Comparison of ENCODE assay signal across 13 cellular contexts in the genomic region with DNA sequence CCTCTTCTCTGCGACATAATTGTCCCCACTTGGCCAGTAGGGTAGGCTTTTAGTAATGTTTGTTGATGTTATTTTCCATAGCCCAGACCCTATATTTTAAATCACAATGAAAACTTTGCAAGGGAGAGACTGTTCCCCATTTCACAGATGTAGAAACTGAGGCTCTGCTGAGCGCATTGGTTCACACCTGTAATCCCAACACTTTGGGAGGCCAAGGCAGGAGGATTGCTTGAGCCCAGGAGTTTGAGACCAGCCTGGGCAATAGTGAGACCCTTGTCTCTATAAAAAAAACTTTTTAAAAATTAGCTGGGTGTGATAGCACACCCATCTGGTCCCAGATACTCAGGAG.
DNase-seq lines count a peak whose midpoint lies in the region; ATAC-seq, FAIRE-seq and TF ChIP-seq lines count a peak whose summit lies in the region.
"Had no signal": no experiment of that assay in that cellular context is flagged by ENCODE, and none has a peak within 500 bp of the region (broad histone marks: within the 10 kb centered on the region; RNA-seq: fewer than 3 reads in every experiment).

No MANE protein-coding gene starts in this region.

- H3K27ac ChIP-seq in K562 (ENCODE audit: extremely low read depth, low read depth, low read length) (no peak overlapping the region), mesodermal cell (ENCODE audit: low read depth, low read length, severe bottlenecking) (peak overlapping the region; percentile 97), vagina (peak overlapping the region; percentile 17)

- CTCF ChIA-PET in K562 (lab: Yijun Ruan, JAX; ENCODE audit: low intra/inter-chr PET ratio): no interaction called here

- TF ChIP-seq CTCF in K562 (IDR thresholded peaks at IDR 0.05 in 2 of 3, conservative IDR thresholded peaks at IDR 0.05 in 1 of 3; ENCODE audit: insufficient read depth in 2 of 3, low read depth in 1 of 3, low read length in 3 of 3) (no peak), vagina (IDR thresholded peaks at IDR 0.05) (no peak)

- peak overlapping the region; percentile 68 for H3K27ac Mint-ChIP-seq in activated naive CD8-positive, alpha-beta T cell
- H3K27ac Mint-ChIP-seq in activated naive CD8-positive, alpha-beta T cell treated with anti-CD3 and anti-CD28 coated beads, Interleukin-2, amount 50 U/mL, for 24 hours: no peak overlapping the region

- no peak overlapping the region for H3K4me3 ChIP-seq in K562
- H3K4me3 ChIP-seq in mesodermal cell (ENCODE audit: extremely low read depth, insufficient read depth, low read length, poor library complexity, severe bottlenecking): no peak overlapping the region
- H3K4me3 ChIP-seq in vagina: no peak overlapping the region
- H3K4me3 ChIP-seq: GM23248 had no signal

- no TSS peak for BruUV-seq in K562 (replicated peaks; lab: Mats Ljungman, UMichigan)

- in situ Hi-C loops in K562 (cut with MboI): no loop called here

- H2AFZ ChIP-seq in K562 (ENCODE audit: low read depth, low read length): no peak overlapping the region
- H2AFZ ChIP-seq: GM23248 had no signal

- H3K4me3 Mint-ChIP-seq in activated naive CD8-positive, alpha-beta T cell: no peak overlapping the region
- no peak overlapping the region for H3K4me3 Mint-ChIP-seq in activated naive CD8-positive, alpha-beta T cell treated with anti-CD3 and anti-CD28 coated beads, Interleukin-2, amount 50 U/mL, for 24 hours
- H3K4me3 Mint-ChIP-seq: IgD-negative memory B cell had no signal

- no peak for ATAC-seq in activated naive CD8-positive, alpha-beta T cell treated with anti-CD3 and anti-CD28 coated beads, Interleukin-2, amount 50 U/mL, for 24 hours
- ATAC-seq in K562: no peak
- no peak for ATAC-seq in HG03439 (IDR thresholded peaks at IDR 0.05; ENCODE audit: unreplicated experiment)
- ATAC-seq in GM21515 (IDR thresholded peaks at IDR 0.05; ENCODE audit: unreplicated experiment): no peak

- H4K20me1 ChIP-seq in K562 (replicated peaks; ENCODE audit: control insufficient read depth, insufficient read depth, low read length): no peaks in the 10 kb centered on the region

- no peaks in the 10 kb centered on the region for H3K27me3 Mint-ChIP-seq in activated naive CD8-positive, alpha-beta T cell
- H3K27me3 Mint-ChIP-seq in activated naive CD8-positive, alpha-beta T cell treated with anti-CD3 and anti-CD28 coated beads, Interleukin-2, amount 50 U/mL, for 24 hours: no peaks in the 10 kb centered on the region
- H3K27me3 Mint-ChIP-seq: IgD-negative memory B cell; naive thymus-derived CD8-positive, alpha-beta T cell had no signal

- intact Hi-C loops in K562 (cut with micrococcal nuclease) (no loop called here), vagina (cut with DNase I) (no loop called here)

- no peak for TF ChIP-seq RAD21 in K562 (CRISPR knock-in tag; conservative IDR thresholded peaks at IDR 0.05 in 1 of 2, IDR thresholded peaks at IDR 0.05 in 1 of 2)

- H3K4me1 Mint-ChIP-seq in activated naive CD8-positive, alpha-beta T cell (ENCODE audit: low read depth): peaks cover 74% of the 10 kb centered on the region
- H3K4me1 Mint-ChIP-seq in activated naive CD8-positive, alpha-beta T cell treated with anti-CD3 and anti-CD28 coated beads, Interleukin-2, amount 50 U/mL, for 24 hours: peaks cover 62% of the 10 kb centered on the region

- H3K4me2 ChIP-seq in K562 (ENCODE audit: insufficient read depth, low read length): no peak overlapping the region

- no peak for DNase-seq in activated naive CD8-positive, alpha-beta T cell treated with anti-CD3 and anti-CD28 coated beads, Interleukin-2, amount 50 U/mL, for 24 hours
- no peak for DNase-seq in K562 (ENCODE audit: extremely low read depth in 1 of 4, low spot score in 3 of 4)
- DNase-seq in vagina (ENCODE audit: extremely low spot score in 2 of 2): no peak
- no peak for DNase-seq in NCI-H446 treated with DMSO at 0.1 percent for 48 hours (lab: John Stamatoyannopoulos, UW)
- DNase-seq: naive thymus-derived CD8-positive, alpha-beta T cell; T-helper 1 cell had no signal

- WGBS in K562 (ENCODE audit: insufficient coverage, low coverage, missing lambda C conversion rate): 75% methylated on average over 2 of the region's 2 CpGs
- 83 to 100% methylated on average over 1 of the region's 2 CpGs for WGBS in mesodermal cell (ENCODE audit: insufficient coverage in 2 of 2), 2 experiments

- TF ChIP-seq POLR2A in K562 (conservative IDR thresholded peaks at IDR 0.05): no peak
- TF ChIP-seq POLR2A in vagina (IDR thresholded peaks at IDR 0.05): no peak

- no peak for TF ChIP-seq EP300 in K562 (IDR thresholded peaks at IDR 0.05; ENCODE audit: low read length)

- H3K27me3 ChIP-seq in K562 (ENCODE audit: control insufficient read depth in 2 of 2, insufficient read depth in 2 of 2, low read length in 2 of 2) (no peaks in the 10 kb centered on the region), vagina (no peaks in the 10 kb centered on the region)

- H3K36me3 Mint-ChIP-seq in activated naive CD8-positive, alpha-beta T cell: no peaks in the 10 kb centered on the region
- H3K36me3 Mint-ChIP-seq in activated naive CD8-positive, alpha-beta T cell treated with anti-CD3 and anti-CD28 coated beads, Interleukin-2, amount 50 U/mL, for 24 hours (ENCODE audit: low read depth): peaks cover 2% of the 10 kb centered on the region
- H3K36me3 Mint-ChIP-seq: IgD-negative memory B cell; naive thymus-derived CD8-positive, alpha-beta T cell had no signal

- no peak overlapping the region for H3K9ac ChIP-seq in K562 (ENCODE audit: insufficient read depth in 1 of 2, low read depth in 2 of 2, low read length in 2 of 2)
- H3K9ac ChIP-seq: GM23248 had no signal

- H3K4me1 ChIP-seq in K562 (replicated peaks in 1 of 2; ENCODE audit: control insufficient read depth in 2 of 2, insufficient read depth in 2 of 2, low read length in 2 of 2) (peaks cover 0 to 33% of the 10 kb centered on the region in 2 experiments; a peak in 3 of 5 replicates), mesodermal cell (ENCODE audit: control insufficient read depth, insufficient read depth, low read length, poor library complexity, severe bottlenecking) (peaks cover 66% of the 10 kb centered on the region), vagina (peaks cover 74% of the 10 kb centered on the region)

- FAIRE-seq in K562 (lab: Jason Lieb, UNC): no peak
- FAIRE-seq: urothelium cell line had no signal

- H3K9me3 Mint-ChIP-seq in activated naive CD8-positive, alpha-beta T cell (ENCODE audit: low read depth): no peaks in the 10 kb centered on the region
- H3K9me3 Mint-ChIP-seq in activated naive CD8-positive, alpha-beta T cell treated with anti-CD3 and anti-CD28 coated beads, Interleukin-2, amount 50 U/mL, for 24 hours: no peaks in the 10 kb centered on the region
- H3K9me3 Mint-ChIP-seq: IgD-negative memory B cell; naive thymus-derived CD8-positive, alpha-beta T cell had no signal

- H3K79me2 ChIP-seq in K562 (ENCODE audit: control insufficient read depth, insufficient read depth, low read length): peaks cover 54% of the 10 kb centered on the region

- POLR2A ChIA-PET in K562 (lab: Yijun Ruan, JAX): interaction anchor here (0.7 to 1.0 kb wide), 2 partner anchors 17 to 20 kb away, joined by 3 read pairs; no protein-coding TSS in a partner anchor

- H3K36me3 ChIP-seq in K562 (ENCODE audit: control insufficient read depth, insufficient read depth, low read length) (no peaks in the 10 kb centered on the region; the same call in 2 of the 3 replicates), mesodermal cell (ENCODE audit: control insufficient read depth, insufficient read depth, low read length) (no peaks in the 10 kb centered on the region), vagina (no peaks in the 10 kb centered on the region)

- H3K9me3 ChIP-seq in K562 (replicated peaks; ENCODE audit: control insufficient read depth, insufficient read depth, low read depth, low read length): no peaks in the 10 kb centered on the region
- no peaks in the 10 kb centered on the region for H3K9me3 ChIP-seq in mesodermal cell (ENCODE audit: control insufficient read depth, low read length)
- no peaks in the 10 kb centered on the region for H3K9me3 ChIP-seq in vagina

- H3K9me1 ChIP-seq in K562 (ENCODE audit: control insufficient read depth, insufficient read depth, low read length): no peaks in the 10 kb centered on the region

TF ChIP-seq in K562, 482 proteins besides CTCF, POLR2A, EP300 and RAD21:
- TF ChIP-seq SRSF1 (IDR thresholded peaks at IDR 0.05; ENCODE audit: low read depth, low read length): no peak
- peak; percentile 68 for TF ChIP-seq BCOR (IDR thresholded peaks at IDR 0.05)
- TF ChIP-seq ZNF263 (CRISPR knock-in tag; IDR thresholded peaks at IDR 0.05; ENCODE audit: borderline replicate concordance): no peak
- peak in 1 of 2 experiments; percentile 38; a peak in 1 of 4 replicates for TF ChIP-seq KDM1A (IDR thresholded peaks at IDR 0.05)
- TF ChIP-seq RBM25 (IDR thresholded peaks at IDR 0.05; ENCODE audit: low read depth, low read length, severe bottlenecking): peak; percentile 75
- TF ChIP-seq SREBF1 (IDR thresholded peaks at IDR 0.05; ENCODE audit: borderline replicate concordance, low read depth, low read length): no peak
